ENCODE assay signal across 28 cellular contexts in the genomic region with DNA sequence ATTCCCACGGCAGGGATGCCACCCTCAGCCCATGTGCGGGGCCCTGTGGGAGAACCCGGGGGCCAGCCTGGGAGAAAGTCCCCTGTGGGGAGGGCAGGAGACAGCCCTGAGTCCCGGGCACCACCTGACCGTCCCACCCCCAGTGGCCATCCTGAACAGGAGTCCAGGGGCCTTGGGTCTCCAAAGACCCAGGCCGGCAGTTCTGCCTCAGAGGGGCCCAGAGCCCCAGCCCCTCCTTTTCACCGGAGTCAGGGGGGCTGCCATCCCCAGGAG.
"Had no signal": no experiment of that assay in that cellular context is flagged by ENCODE, and none has a peak within 500 bp of the region (broad histone marks: within the 10 kb centered on the region; RNA-seq: fewer than 3 reads in every experiment).

No MANE protein-coding gene starts in this region.

- ATAC-seq: activated CD4-positive, alpha-beta T cell treated with anti-CD3 and anti-CD28 coated beads for 36 hours; activated CD8-positive, alpha-beta memory T cell treated with anti-CD3 and anti-CD28 coated beads, Interleukin-2, amount 10 ng/mL, durations not matched to agents 7 days and 5 days; activated CD8-positive, alpha-beta T cell treated with anti-CD3 and anti-CD28 coated beads, Interleukin-2, amount 10 ng/mL, durations not matched to agents 7 days and 5 days; activated naive CD8-positive, alpha-beta T cell treated with anti-CD3 and anti-CD28 coated beads, Interleukin-2, amount 50 U/mL, for 24 hours; gastroesophageal sphincter had no signal

- H3K27ac ChIP-seq: adrenal gland, ascending aorta, breast epithelium, cardiac muscle cell, colonic mucosa, epithelial cell of prostate, esophagus squamous epithelium, gastroesophageal sphincter had no signal

- DNase-seq: activated CD4-positive, alpha-beta memory T cell treated with anti-CD3 and anti-CD28 coated beads for 36 hours; activated CD4-positive, alpha-beta T cell treated with anti-CD3 and anti-CD28 coated beads for 36 hours; activated CD4-positive, alpha-beta T cell treated with anti-CD3 and anti-CD28 coated beads, Interleukin-2, amount 10 ng/mL, durations not matched to agents 24 days and 14 days; activated CD4-positive, CD25-positive, alpha-beta regulatory T cell; activated CD4-positive, CD25-positive, alpha-beta regulatory T cell treated with anti-CD3 and anti-CD28 coated beads, Interleukin-2, amount 50 U/mL, for 72 hours; activated CD8-positive, alpha-beta memory T cell treated with anti-CD3 and anti-CD28 coated beads, Interleukin-2, amount 10 ng/mL, durations not matched to agents 7 days and 5 days; activated CD8-positive, alpha-beta memory T cell treated with anti-CD3 and anti-CD28 coated beads, Interleukin-2, amount 50 U/mL, for 4 hours; activated CD8-positive, alpha-beta T cell treated with anti-CD3 and anti-CD28 coated beads, Interleukin-2, amount 10 ng/mL, durations not matched to agents 7 days and 5 days; activated effector memory CD4-positive, alpha-beta T cell treated with anti-CD3 and anti-CD28 coated beads, Interleukin-2, amount 50 U/mL, for 16 hours; activated naive CD4-positive, alpha-beta T cell treated with anti-CD3 and anti-CD28 coated beads for 36 hours; activated naive CD8-positive, alpha-beta T cell treated with anti-CD3 and anti-CD28 coated beads for 36 hours; activated naive CD8-positive, alpha-beta T cell treated with anti-CD3 and anti-CD28 coated beads, Interleukin-2, amount 50 U/mL, for 24 hours; activated T-cell treated with anti-CD3 and anti-CD28 coated beads, Interleukin-2, amount 50 U/mL, for 1 hour; activated T-cell treated with anti-CD3 and anti-CD28 coated beads, Interleukin-2, amount 50 U/mL, for 48 hours; adrenal gland; amygdala; central memory CD4-positive, alpha-beta T cell; cerebellar nuclear complex; colonic mucosa; effector CD8-positive, alpha-beta T cell; esophagus squamous epithelium; foreskin melanocyte; T-helper 2 cell had no signal

- H3K9me3 ChIP-seq: adrenal gland, ascending aorta, breast epithelium, colonic mucosa, esophagus squamous epithelium, gastroesophageal sphincter had no signal

- H3K36me3 ChIP-seq: adrenal gland, ascending aorta, breast epithelium, cardiac muscle cell, colonic mucosa, esophagus squamous epithelium, gastroesophageal sphincter had no signal

- H3K27me3 ChIP-seq: ascending aorta, cardiac muscle cell, colonic mucosa had no signal

- H3K4me1 ChIP-seq: adrenal gland, ascending aorta, breast epithelium, colonic mucosa, esophagus squamous epithelium, gastroesophageal sphincter had no signal

- H3K4me3 ChIP-seq: adrenal gland, ascending aorta, breast epithelium, cardiac muscle cell, colonic mucosa, esophagus squamous epithelium, gastroesophageal sphincter had no signal
